26 cellular contexts compared by ENCODE assay signal in the genomic region with DNA sequence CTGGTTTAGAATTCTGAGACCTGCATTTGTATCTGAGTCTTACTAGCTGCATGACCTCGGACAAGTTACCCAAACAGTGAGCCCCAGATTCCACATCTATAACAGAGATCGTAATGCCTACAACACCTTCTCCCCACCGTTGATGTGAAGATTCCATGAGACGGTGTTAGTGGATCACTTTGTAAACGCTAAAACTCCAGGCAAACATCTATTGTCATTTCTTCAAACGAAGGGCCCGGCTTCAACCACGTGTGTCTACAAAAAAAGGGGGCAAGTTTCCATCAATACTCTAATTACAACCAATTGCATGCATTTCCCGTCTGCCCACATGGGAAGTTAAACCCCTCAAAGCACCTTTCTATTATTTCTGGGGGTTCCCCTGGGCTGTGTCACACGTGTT.
"Had no signal": no experiment of that assay in that cellular context is flagged by ENCODE, and none has a peak within 500 bp of the region (broad histone marks: within the 10 kb centered on the region; RNA-seq: fewer than 3 reads in every experiment).

No MANE protein-coding gene starts in this region.

- H3K27ac ChIP-seq: adrenal gland, ascending aorta, brain microvascular endothelial cell, dorsolateral prefrontal cortex, parathyroid adenoma, thoracic aorta, vagina had no signal

- H3K9me3 ChIP-seq: adrenal gland, ascending aorta, thoracic aorta, vagina had no signal

- H3K27me3 ChIP-seq: adrenal gland, ascending aorta, brain microvascular endothelial cell, dorsolateral prefrontal cortex, vagina had no signal

- H3K4me3 ChIP-seq: adrenal gland, ascending aorta, dorsolateral prefrontal cortex, thoracic aorta, vagina had no signal

- H3K36me3 Mint-ChIP-seq: activated CD4-positive, alpha-beta memory T cell treated with anti-CD3 and anti-CD28 coated beads for 36 hours; activated CD8-positive, alpha-beta memory T cell treated with anti-CD3 and anti-CD28 coated beads, Interleukin-2, amount 10 ng/mL, durations not matched to agents 7 days and 5 days; type B pancreatic cell; WTC11 had no signal

- H3K4me1 ChIP-seq: adrenal gland, ascending aorta, parathyroid adenoma, vagina had no signal

- H3K27me3 Mint-ChIP-seq: activated CD8-positive, alpha-beta memory T cell treated with anti-CD3 and anti-CD28 coated beads, Interleukin-2, amount 10 ng/mL, durations not matched to agents 7 days and 5 days; effector memory CD8-positive, alpha-beta T cell; type B pancreatic cell had no signal

- H3K4me1 Mint-ChIP-seq: nephron had no signal

- H3K27ac Mint-ChIP-seq: activated CD4-positive, alpha-beta memory T cell treated with anti-CD3 and anti-CD28 coated beads for 36 hours; activated CD4-positive, alpha-beta T cell treated with anti-CD3 and anti-CD28 coated beads for 36 hours; activated CD8-positive, alpha-beta memory T cell treated with anti-CD3 and anti-CD28 coated beads, Interleukin-2, amount 10 ng/mL, durations not matched to agents 7 days and 5 days; nephron; type B pancreatic cell; WTC11 had no signal

- H3K9ac ChIP-seq: parathyroid adenoma had no signal

- H2AFZ ChIP-seq: parathyroid adenoma had no signal

- ATAC-seq: activated CD4-positive, alpha-beta T cell treated with anti-CD3 and anti-CD28 coated beads for 36 hours; activated CD8-positive, alpha-beta memory T cell treated with anti-CD3 and anti-CD28 coated beads, Interleukin-2, amount 10 ng/mL, durations not matched to agents 7 days and 5 days; effector memory CD8-positive, alpha-beta T cell; esophagus mucosa; right cardiac atrium; WTC11 had no signal

- H3K36me3 ChIP-seq: adrenal gland, ascending aorta, brain microvascular endothelial cell, thoracic aorta, vagina had no signal

- H3K9me3 Mint-ChIP-seq: activated CD4-positive, alpha-beta memory T cell treated with anti-CD3 and anti-CD28 coated beads for 36 hours; effector memory CD8-positive, alpha-beta T cell; nephron; type B pancreatic cell; WTC11 had no signal

- H3K79me2 ChIP-seq: parathyroid adenoma had no signal

- DNase-seq: activated CD4-positive, alpha-beta memory T cell treated with anti-CD3 and anti-CD28 coated beads for 36 hours; activated CD4-positive, alpha-beta T cell treated with anti-CD3 and anti-CD28 coated beads for 36 hours; activated CD8-positive, alpha-beta memory T cell treated with anti-CD3 and anti-CD28 coated beads, Interleukin-2, amount 10 ng/mL, durations not matched to agents 7 days and 5 days; activated gamma-delta T cell; activated naive CD4-positive, alpha-beta T cell treated with anti-CD3 and anti-CD28 coated beads, Interleukin-2, amount 50 U/mL, for 16 hours; activated T-cell treated with anti-CD3 and anti-CD28 coated beads for 4 hours; brain microvascular endothelial cell; central memory CD4-positive, alpha-beta T cell; dorsolateral prefrontal cortex; effector memory CD8-positive, alpha-beta T cell; glutamatergic neuron; hippocampal formation; right cardiac atrium; stimulated activated CD4-positive, alpha-beta T cell treated with anti-CD3 and anti-CD28 coated beads, Interleukin-4, amount 100 ng/mL, for 4 hours had no signal

- FAIRE-seq: endothelial cell of umbilical vein, frontal cortex, TTC549 had no signal

- H3K4me3 Mint-ChIP-seq: activated CD4-positive, alpha-beta memory T cell treated with anti-CD3 and anti-CD28 coated beads for 36 hours; activated CD4-positive, alpha-beta T cell treated with anti-CD3 and anti-CD28 coated beads for 36 hours; activated CD8-positive, alpha-beta memory T cell treated with anti-CD3 and anti-CD28 coated beads, Interleukin-2, amount 10 ng/mL, durations not matched to agents 7 days and 5 days; effector memory CD8-positive, alpha-beta T cell; nephron; type B pancreatic cell; WTC11 had no signal
